Comparison of ENCODE assay signal across 22 cellular contexts in the genomic region with DNA sequence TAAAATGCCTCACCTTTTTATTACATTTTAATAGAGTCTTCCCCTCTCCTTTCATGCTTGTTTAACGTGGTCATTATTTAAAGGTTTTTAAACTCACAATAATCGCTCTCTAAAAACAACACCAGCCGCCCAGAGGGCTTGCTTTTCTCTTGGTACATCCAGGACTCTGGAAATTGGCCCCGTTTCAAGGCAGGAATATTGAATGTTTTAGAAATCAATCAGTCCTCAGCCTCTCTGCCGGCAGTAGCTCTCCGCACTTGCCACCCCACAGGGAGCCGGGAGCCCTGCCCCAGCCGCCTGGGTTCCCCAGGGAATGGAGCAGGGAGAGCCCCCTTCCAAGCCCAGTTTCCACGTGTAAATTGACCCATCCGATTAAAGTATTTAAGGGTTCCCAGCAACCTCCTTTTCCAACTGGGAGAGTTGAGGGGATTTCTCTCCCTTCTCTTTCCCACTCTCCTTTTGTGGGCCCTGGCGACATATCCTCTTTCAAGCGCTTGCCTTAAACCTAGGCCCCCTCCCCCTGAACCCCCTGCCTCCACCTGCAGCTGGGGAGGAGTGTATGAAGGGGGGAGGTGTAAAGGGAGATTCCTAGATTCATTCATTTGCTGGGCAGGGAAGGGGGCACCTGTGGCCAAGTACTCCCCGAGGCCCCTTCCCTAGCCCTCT. TPM values are rescaled to one million over a fixed set of nuclear protein-coding genes. Genes with fewer than 3 reads are reported as not detected.
A peak's percentile ranks its signal among the peaks of the same experiment; 100 is the strongest.
DNase-seq lines count a peak whose midpoint lies in the region; ATAC-seq and TF ChIP-seq lines count a peak whose summit lies in the region.
"Had no signal": no experiment of that assay in that cellular context is flagged by ENCODE, and none has a peak within 500 bp of the region (broad histone marks: within the 10 kb centered on the region; RNA-seq: fewer than 3 reads in every experiment).

No MANE protein-coding gene starts in this region.

- no peak for TF ChIP-seq POLR2A in sigmoid colon (IDR thresholded peaks at IDR 0.05)

- H2AFZ ChIP-seq in GM23338 = peak overlapping the region; percentile 72

- in situ Hi-C loops in HAP-1 (cut with MboI; ENCODE audit: low sequenced_read_pairs) = no loop called here

- TF ChIP-seq EP300 in sigmoid colon (IDR thresholded peaks at IDR 0.05) = no peak

- peaks cover 11% of the 10 kb centered on the region for H3F3A ChIP-seq in GM23338 (replicated peaks; ENCODE audit: low read depth)

- H3K27me3 Mint-ChIP-seq in GM23338 (ENCODE audit: insufficient read depth, low read depth, poor library complexity) = peaks cover 80% of the 10 kb centered on the region
- H3K27me3 Mint-ChIP-seq in T-helper 17 cell = peaks cover 77% of the 10 kb centered on the region

- H3K36me3 Mint-ChIP-seq in GM23338 (ENCODE audit: low read depth) = peaks cover 6% of the 10 kb centered on the region
- H3K36me3 Mint-ChIP-seq in T-helper 17 cell (ENCODE audit: low read depth) = peaks cover 6% of the 10 kb centered on the region

- no peaks in the 10 kb centered on the region for H4K20me1 ChIP-seq in GM23338 (replicated peaks; ENCODE audit: insufficient read depth)

- H3K27me3 ChIP-seq in GM23338 (ENCODE audit: insufficient read depth) (peaks cover 71% of the 10 kb centered on the region), iPS-20b (ENCODE audit: insufficient read depth, low read length) (peaks cover 87% of the 10 kb centered on the region), sigmoid colon (peaks cover 48 to 99% (median 91%) of the 10 kb centered on the region in 3 donors), HAP-1 (ENCODE audit: low read depth) (peaks cover 12% of the 10 kb centered on the region)
- H3K27me3 ChIP-seq: MG63 had no signal

- DNase-seq in GM23338 (ENCODE audit: low spot score) = peak; percentile 50
- no peak for DNase-seq in T-helper 17 cell
- peak; percentile 48 for DNase-seq in sigmoid colon
- no peak for DNase-seq in activated effector memory CD4-positive, alpha-beta T cell treated with anti-CD3 and anti-CD28 coated beads, Interleukin-2, amount 50 U/mL, for 16 hours
- DNase-seq in HAP-1 (ENCODE audit: low spot score in 2 of 2) = no peak
- DNase-seq in NCI-H2081 treated with DMSO at 0.1 percent for 48 hours (lab: John Stamatoyannopoulos, UW) = no peak
- DNase-seq: activated gamma-delta T cell, adrenal gland, dermis blood vessel endothelial cell, EL, foreskin melanocyte, GOT3, left colon, MG63, NCI-H1436 treated with DMSO at 0.1 percent for 48 hours, NCI-H82, nucleus accumbens had no signal

- H3K27ac Mint-ChIP-seq in GM23338 (no peak overlapping the region), T-helper 17 cell (no peak overlapping the region)

- H3K4me1 ChIP-seq in GM23338 (ENCODE audit: insufficient read depth) = peaks cover 48% of the 10 kb centered on the region
- peaks cover 14% of the 10 kb centered on the region; the same call in 1 of the 2 replicates for H3K4me1 ChIP-seq in iPS-20b (ENCODE audit: insufficient read depth, low read length)
- peaks cover 0 to 37% (median 28%) of the 10 kb centered on the region in 4 donors for H3K4me1 ChIP-seq in sigmoid colon
- H3K4me1 ChIP-seq in HAP-1 = no peaks in the 10 kb centered on the region; the same call in 1 of the 2 replicates
- H3K4me1 ChIP-seq: Caco-2 had no signal

- H3K27ac ChIP-seq in GM23338 (ENCODE audit: low read depth) = no peak overlapping the region
- no peak overlapping the region for H3K27ac ChIP-seq in iPS-20b (ENCODE audit: low read length)
- H3K27ac ChIP-seq in sigmoid colon = no peak overlapping the region
- H3K27ac ChIP-seq: adrenal gland had no signal

- H3K9ac ChIP-seq in iPS-20b (ENCODE audit: low read depth, low read length) = no peak overlapping the region

- no peaks in the 10 kb centered on the region for H3K9me2 ChIP-seq in GM23338 (ENCODE audit: insufficient read depth)

- peak; percentile 3 for ATAC-seq in GM23338
- no peak for ATAC-seq in T-helper 17 cell
- ATAC-seq: left colon had no signal

- no peaks in the 10 kb centered on the region for H3K9me3 Mint-ChIP-seq in GM23338

- H3K79me2 ChIP-seq in GM23338 (replicated peaks; ENCODE audit: insufficient read depth) = no peaks in the 10 kb centered on the region

- H3K9me3 ChIP-seq in T-helper 17 cell (ENCODE audit: control insufficient read depth, low read length, poor library complexity, severe bottlenecking) (no peaks in the 10 kb centered on the region), iPS-20b (ENCODE audit: insufficient read depth, low read depth, low read length) (no peaks in the 10 kb centered on the region), sigmoid colon (no peaks in the 10 kb centered on the region), HAP-1 (no peaks in the 10 kb centered on the region)
- H3K9me3 ChIP-seq: adrenal gland, Caco-2, MG63 had no signal

- peak overlapping the region; percentile 57 for H3K4me3 ChIP-seq in GM23338
- H3K4me3 ChIP-seq in iPS-20b (ENCODE audit: low read length) = peak overlapping the region; percentile 45; the same call in 1 of the 2 replicates
- no peak overlapping the region for H3K4me3 ChIP-seq in sigmoid colon
- no peak overlapping the region for H3K4me3 ChIP-seq in HAP-1
- H3K4me3 ChIP-seq: adrenal gland, MG63 had no signal

- 15% methylated on average over 13 of the region's 13 CpGs for WGBS in sigmoid colon, 2 donors

- H3K4me3 Mint-ChIP-seq in GM23338 (peak overlapping the region; percentile 64), T-helper 17 cell (peak overlapping the region; percentile 66)

- TF ChIP-seq CTCF in GM23338 (conservative IDR thresholded peaks at IDR 0.05; ENCODE audit: low read depth in 2 of 2) (no peak), sigmoid colon (IDR thresholded peaks at IDR 0.05) (no peak)

- H3K4me1 Mint-ChIP-seq in GM23338 (peaks cover 57% of the 10 kb centered on the region), T-helper 17 cell (peaks cover 33% of the 10 kb centered on the region)

- H3K36me3 ChIP-seq in GM23338 (ENCODE audit: insufficient read depth) (no peaks in the 10 kb centered on the region), iPS-20b (ENCODE audit: insufficient read depth, low read depth, low read length) (no peaks in the 10 kb centered on the region), sigmoid colon (no peaks in the 10 kb centered on the region), HAP-1 (replicated peaks) (0 out of 2 replicates have a peak, but pooled peaks cover 3% of the 10 kb centered on the region)
- H3K36me3 ChIP-seq: adrenal gland, MG63 had no signal

- H3K4me2 ChIP-seq in GM23338 = peak overlapping the region; percentile 90

- intact Hi-C loops in sigmoid colon (cut with DNase I) = no loop called here

TF ChIP-seq in GM23338, 12 proteins besides CTCF, POLR2A, EP300 and RAD21:
- TF ChIP-seq ZNF114 (CRISPR knock-in tag; IDR thresholded peaks at IDR 0.05) (no peak), EZH2 (IDR thresholded peaks at IDR 0.05; ENCODE audit: low read depth, unreplicated experiment) (no peak), EZH2phosphoT487 (IDR thresholded peaks at IDR 0.05; ENCODE audit: unreplicated experiment) (no peak), CREB1 (CRISPR knock-in tag; IDR thresholded peaks at IDR 0.05; ENCODE audit: low read depth) (no peak), NANOG (IDR thresholded peaks at IDR 0.05; ENCODE audit: borderline replicate concordance) (no peak)
TF ChIP-seq in GM23338: peak in this region for 0.

RNA-seq across cellular contexts. Expression of a gene that starts 1.9 kb away (rescaled TPM):
- 6.2 and 6.3 TPM in 2 replicates for total RNA-seq in GM23338 (2014; rRNA removed; shearing (Covaris generic))
- polyA plus RNA-seq in GM23338 (2016; fragmentation: Nextera tagmentation; extraction: Ambion mirVana) (1.6 and 2.7 TPM in 2 replicates), sigmoid colon (under 1 TPM in 1 of 3 donors, not detected in 2; 0.10 TPM)
- total RNA-seq in T-helper 17 cell (not detected), sigmoid colon (not detected)
- total RNA-seq: adrenal gland, dermis blood vessel endothelial cell, epithelial cell of proximal tubule, left colon, SK-MEL-5, temporal lobe had no signal
- polyA plus RNA-seq: adrenal gland had no signal

RNA-seq across cellular contexts. Expression of a gene that starts 9.2 kb away (rescaled TPM):
- 258 and 345 TPM in 2 replicates for total RNA-seq in GM23338 (2014; rRNA removed; shearing (Covaris generic))
- polyA plus RNA-seq in GM23338 (2016; fragmentation: Nextera tagmentation; extraction: Ambion mirVana) = 31.5 and 32.2 TPM in 2 replicates
- 10 to 100 TPM; 13.1 to 13.8 TPM for total RNA-seq in T-helper 17 cell
- total RNA-seq in sigmoid colon = 10 to 100 TPM; 23.0 to 45.7 (median 29.8) TPM
- 10 to 100 TPM; 17.8 to 64.9 (median 26.4) TPM for polyA plus RNA-seq in sigmoid colon

RNA-seq across cellular contexts. Expression of a gene that starts 44.2 kb away (rescaled TPM):
- total RNA-seq in GM23338 (2014; rRNA removed; shearing (Covaris generic)) = 112 and 131 TPM in 2 replicates
- polyA plus RNA-seq in GM23338 (2016; fragmentation: Nextera tagmentation; extraction: Ambion mirVana) (68.1 and 68.4 TPM in 2 replicates), sigmoid colon (10 to 100 TPM; 15.7 to 60.5 (median 23.4) TPM)
- total RNA-seq in T-helper 17 cell (100 to 1,000 TPM; 411 to 421 TPM), sigmoid colon (100 to 1,000 TPM; 124 to 143 (median 140) TPM)

Comparison
In these comparisons a context has a peak if more than half of its experiments do, and no peak if none do; other contexts are left out.
1. DNase-seq: peak in GM23338 (single experiment) and sigmoid colon (single experiment); none in T-helper 17 cell (0 of 3), activated effector memory CD4-positive, alpha-beta T cell treated with anti-CD3 and anti-CD28 coated beads, Interleukin-2, amount 50 U/mL, for 16 hours (single experiment), HAP-1 (0 of 2) and NCI-H2081 treated with DMSO at 0.1 percent for 48 hours (single experiment).
2. H3K4me3 ChIP-seq: peak in GM23338 (single experiment) and iPS-20b (single experiment); none in sigmoid colon (0 of 4) and HAP-1 (single experiment).